Comparison of ENCODE assay signal across 9 cellular contexts in the genomic region with DNA sequence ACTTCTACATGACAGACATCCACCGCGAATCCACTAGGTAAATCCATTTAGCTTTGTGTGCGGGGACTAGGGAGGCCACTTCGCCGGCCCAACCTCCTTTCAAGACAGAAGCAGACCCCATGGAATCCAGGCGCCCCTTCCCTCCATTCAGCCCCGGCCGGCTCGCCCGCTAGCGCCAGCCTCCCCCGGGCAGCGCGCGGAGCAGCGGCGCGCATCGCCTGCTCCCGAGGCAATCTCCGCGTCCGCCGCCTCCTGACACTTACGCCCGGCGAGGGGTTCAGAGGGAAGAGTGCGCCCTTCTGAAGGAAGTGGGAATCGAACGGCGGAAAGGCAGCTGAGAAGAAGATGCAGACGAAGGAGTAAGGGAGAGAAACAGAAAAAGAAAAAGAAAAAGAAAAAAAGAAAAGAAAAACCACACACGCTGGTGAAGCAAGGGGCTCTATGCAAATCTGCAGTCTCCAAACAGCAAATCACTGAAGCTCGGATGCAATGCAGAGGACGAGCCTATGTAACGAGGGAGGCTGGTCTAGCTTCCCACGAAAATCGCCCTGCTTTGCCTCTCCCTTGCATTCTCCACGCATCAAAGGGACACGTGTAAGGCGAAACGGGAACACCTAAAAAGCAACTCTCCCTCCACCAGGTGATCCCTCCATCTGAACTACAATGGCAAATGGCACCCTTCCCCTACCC.
A peak's percentile ranks its signal among the peaks of the same experiment; 100 is the strongest.
DNase-seq lines count a peak whose midpoint lies in the region; ATAC-seq lines count a peak whose summit lies in the region.
"Had no signal": no experiment of that assay in that cellular context is flagged by ENCODE, and none has a peak within 500 bp of the region (broad histone marks: within the 10 kb centered on the region; RNA-seq: fewer than 3 reads in every experiment).

No MANE protein-coding gene starts in this region.

- no peak overlapping the region for H4K8ac ChIP-seq in mesenchymal stem cell (ENCODE audit: low read length)

- H3K27ac ChIP-seq in mesenchymal stem cell (ENCODE audit: low read length, poor library complexity, severe bottlenecking), result no peak overlapping the region

- H2BK15ac ChIP-seq in mesenchymal stem cell (ENCODE audit: low read depth, poor library complexity, severe bottlenecking), result no peak overlapping the region

- no peak overlapping the region for H2BK12ac ChIP-seq in mesenchymal stem cell (ENCODE audit: low read length in 2 of 2)

- H2BK120ac ChIP-seq in mesenchymal stem cell (ENCODE audit: low read depth, low read length), result no peak overlapping the region

- no peak overlapping the region for H4K91ac ChIP-seq in mesenchymal stem cell (ENCODE audit: low read length)

- H2AFZ ChIP-seq in mesenchymal stem cell (ENCODE audit: low read depth, low read length), result no peak overlapping the region

- peak overlapping the region in 1 of 2 experiments; percentile 50 for H3K23ac ChIP-seq in mesenchymal stem cell (ENCODE audit: low read length in 2 of 2)

- H3K36me3 ChIP-seq in mesenchymal stem cell (ENCODE audit: control insufficient read depth in 1 of 2, insufficient read depth in 2 of 2, low read depth in 1 of 2, low read length in 2 of 2) (no peaks in the 10 kb centered on the region), MG63 (no peaks in the 10 kb centered on the region)

- no peak overlapping the region for H3K14ac ChIP-seq in mesenchymal stem cell (ENCODE audit: low read length in 2 of 2)

- H2BK5ac ChIP-seq in mesenchymal stem cell (ENCODE audit: low read depth, low read length, poor library complexity, severe bottlenecking), result no peak overlapping the region

- under 1% methylated on average over 39 of the region's 42 CpGs for WGBS in mesenchymal stem cell

- H3K9me3 ChIP-seq in mesenchymal stem cell (ENCODE audit: control insufficient read depth, low read length), result no peaks in the 10 kb centered on the region
- H3K9me3 ChIP-seq in MG63, result no peaks in the 10 kb centered on the region

- no peak overlapping the region for H3K9ac ChIP-seq in mesenchymal stem cell (ENCODE audit: low read length)

- peak overlapping the region; percentile 13 for H3K4me2 ChIP-seq in mesenchymal stem cell (ENCODE audit: low read length, poor library complexity, severe bottlenecking)

- H3K27me3 ChIP-seq in mesenchymal stem cell (ENCODE audit: control insufficient read depth in 1 of 2, insufficient read depth in 1 of 2, low read length in 2 of 2) (peaks cover 34 to 44% of the 10 kb centered on the region in 2 experiments), MG63 (peaks cover 26% of the 10 kb centered on the region)

- no peaks in the 10 kb centered on the region for H3K79me1 ChIP-seq in mesenchymal stem cell (replicated peaks; ENCODE audit: low read length, poor library complexity, severe bottlenecking)

- no peak overlapping the region for H3K4ac ChIP-seq in mesenchymal stem cell (ENCODE audit: low read depth in 1 of 2, low read length in 2 of 2)

- H3K4me1 ChIP-seq in mesenchymal stem cell (ENCODE audit: control insufficient read depth, insufficient read depth, low read depth, low read length), result peaks cover 2% of the 10 kb centered on the region

- DNase-seq in Ammon's horn (ENCODE audit: low spot score) (peak; percentile 43), NCI-H1105 (lab: John Stamatoyannopoulos, UW) (peak; percentile 28), cerebellar cortex (ENCODE audit: low spot score) (peak; percentile 63), mesenchymal stem cell (peak; percentile 3), MG63 (no peak)
- DNase-seq: activated CD4-positive, alpha-beta memory T cell treated with anti-CD3 and anti-CD28 coated beads for 36 hours had no signal

- H3K18ac ChIP-seq in mesenchymal stem cell (ENCODE audit: low read depth in 1 of 2, low read length in 2 of 2), result no peak overlapping the region

- no peak for ATAC-seq in HG03521 (IDR thresholded peaks at IDR 0.05; ENCODE audit: unreplicated experiment)
- no peak for ATAC-seq in HG02642 (IDR thresholded peaks at IDR 0.05; ENCODE audit: poor library complexity, unreplicated experiment)
- no peak for ATAC-seq in GM18517 (IDR thresholded peaks at IDR 0.05; ENCODE audit: unreplicated experiment)

- no peak overlapping the region for H3K4me3 ChIP-seq in mesenchymal stem cell (ENCODE audit: insufficient read depth in 1 of 2, low read depth in 1 of 2, low read length in 2 of 2)
- H3K4me3 ChIP-seq in MG63, result no peak overlapping the region

- H2AK5ac ChIP-seq in mesenchymal stem cell (ENCODE audit: low read length, severe bottlenecking), result no peak overlapping the region
